Comparison of ENCODE assay signal across 7 cellular contexts in genomic region chr7:42932861-42933591, GRCh38. TPM values are rescaled to one million over a fixed set of nuclear protein-coding genes. Genes with fewer than 3 reads are reported as not detected.
DNase-seq lines count a peak whose midpoint lies in the region; ATAC-seq and TF ChIP-seq lines count a peak whose summit lies in the region.

No MANE protein-coding gene starts in this region.

- H3K36me3 ChIP-seq in MM.1S (replicated peaks; ENCODE audit: insufficient read depth, low read length), result peaks cover 14% of the 10 kb centered on the region
- H3K36me3 ChIP-seq in kidney epithelial cell (ENCODE audit: control insufficient read depth, insufficient read depth, low read length), result no peaks in the 10 kb centered on the region
- H3K36me3 ChIP-seq in stomach smooth muscle (ENCODE audit: control insufficient read depth in 2 of 2, insufficient read depth in 2 of 2, low read length in 2 of 2), result peaks cover 12 to 19% of the 10 kb centered on the region in 2 donors

- H3K9me3 ChIP-seq in MM.1S (replicated peaks; ENCODE audit: insufficient read depth, low read length), result no peaks in the 10 kb centered on the region
- H3K9me3 ChIP-seq in stomach smooth muscle (ENCODE audit: control insufficient read depth in 2 of 2, low read length in 2 of 2), result no peaks in the 10 kb centered on the region

- peak overlapping the region; percentile 86 for H3K4me2 ChIP-seq in MM.1S (ENCODE audit: low read depth, low read length)

- H3K4me3 ChIP-seq in GM12864 (ENCODE audit: low read depth, low read length), result peak overlapping the region; percentile 94
- peak overlapping the region; percentile 85 for H3K4me3 ChIP-seq in MM.1S (ENCODE audit: low read length)
- H3K4me3 ChIP-seq in astrocyte of the cerebellum (ENCODE audit: low read depth, low read length), result peak overlapping the region; percentile 73
- H3K4me3 ChIP-seq in kidney epithelial cell (ENCODE audit: low read depth, low read length), result peak overlapping the region; percentile 100
- H3K4me3 ChIP-seq in stomach smooth muscle (ENCODE audit: low read length in 2 of 2), result peak overlapping the region; percentile 92 to 96

- H3K9ac ChIP-seq in MM.1S (ENCODE audit: low read length), result peak overlapping the region; percentile 83
- peak overlapping the region; percentile 75 to 94 for H3K9ac ChIP-seq in stomach smooth muscle (ENCODE audit: low read length in 2 of 2)

- TF ChIP-seq CTCF in GM12864 (IDR thresholded peaks at IDR 0.05; ENCODE audit: low read depth, low read length, missing control alignments) (no peak), MM.1S (IDR thresholded peaks at IDR 0.05; ENCODE audit: low read length) (no peak), astrocyte of the cerebellum (IDR thresholded peaks at IDR 0.05; ENCODE audit: low read depth, low read length, missing control alignments) (no peak), kidney epithelial cell (IDR thresholded peaks at IDR 0.05; ENCODE audit: insufficient read depth, low read length, poor library complexity, severe bottlenecking) (no peak)

- H2AFZ ChIP-seq in MM.1S (ENCODE audit: low read length), result peak overlapping the region; percentile 53

- no peak for ATAC-seq in HG03469 (IDR thresholded peaks at IDR 0.05; ENCODE audit: unreplicated experiment)

- H3K9me2 ChIP-seq in MM.1S (replicated peaks; ENCODE audit: insufficient read depth, low read length), result no peaks in the 10 kb centered on the region

- peaks cover 84% of the 10 kb centered on the region for H3K79me2 ChIP-seq in MM.1S (ENCODE audit: low read length)

- no peak for DNase-seq in GM12864 (ENCODE audit: low read depth)
- DNase-seq in MM.1S, result peak; percentile 19
- DNase-seq in astrocyte of the cerebellum (ENCODE audit: low read depth), result no peak
- no peak for DNase-seq in kidney epithelial cell (ENCODE audit: low read depth)
- no peak for DNase-seq in NCI-H226

- peaks cover 27% of the 10 kb centered on the region for H4K20me1 ChIP-seq in MM.1S (ENCODE audit: insufficient read depth, low read length)

- in situ Hi-C loops in astrocyte of the cerebellum (cut with HindIII; ENCODE audit: low sequenced_read_pairs), result loop anchor here (25.0 kb wide), 1 partner anchor 504 kb away; no protein-coding TSS in a partner anchor

- H3K27ac ChIP-seq in MM.1S (ENCODE audit: low read length) (peak overlapping the region; percentile 75; the same call in 1 of the 2 replicates), stomach smooth muscle (ENCODE audit: low read length) (peak overlapping the region; percentile 68)

- H3F3A ChIP-seq in MM.1S (ENCODE audit: insufficient read depth, low read length), result peaks cover 14% of the 10 kb centered on the region

- H3K27me3 ChIP-seq in MM.1S (replicated peaks; ENCODE audit: insufficient read depth, low read length), result no peaks in the 10 kb centered on the region
- H3K27me3 ChIP-seq in kidney epithelial cell (ENCODE audit: control insufficient read depth, insufficient read depth, low read length), result no peaks in the 10 kb centered on the region
- H3K27me3 ChIP-seq in stomach smooth muscle (ENCODE audit: control insufficient read depth in 1 of 2, insufficient read depth in 2 of 2, low read length in 2 of 2), result no peaks in the 10 kb centered on the region

- H3K4me1 ChIP-seq in MM.1S (ENCODE audit: low read length) (peaks cover 38% of the 10 kb centered on the region), stomach smooth muscle (ENCODE audit: control insufficient read depth, insufficient read depth, low read length) (peaks cover 4% of the 10 kb centered on the region)

RNA-seq across cellular contexts. Expression of gene MRPL32, which starts 0.8 kb away (rescaled TPM):
- 95.4 and 97.9 TPM in 2 replicates for total RNA-seq in kidney epithelial cell

RNA-seq across cellular contexts. Expression of gene PSMA2, which starts 1.1 kb away (rescaled TPM):
- 71.2 and 91.8 TPM in 2 replicates for total RNA-seq in kidney epithelial cell

RNA-seq across cellular contexts. Expression of gene C7orf25, which starts 21.2 kb away (rescaled TPM):
- 10.5 and 14.4 TPM in 2 replicates for total RNA-seq in kidney epithelial cell
